ENCODE assay signal across 1 cellular context in genomic region chr19:31214086-31214485, GRCh38.
TF ChIP-seq lines count a peak whose summit lies in the region.

No MANE protein-coding gene starts in this region.

TF ChIP-seq in HepG2, 621 proteins besides CTCF, POLR2A, EP300 and RAD21 (continued from another document):
- no peak for TF ChIP-seq PHF21A (CRISPR knock-in tag; IDR thresholded peaks at IDR 0.05)
- TF ChIP-seq ZMYM4 (CRISPR knock-in tag; IDR thresholded peaks at IDR 0.05), result no peak
- no peak for TF ChIP-seq NCOR1 (IDR thresholded peaks at IDR 0.05; ENCODE audit: borderline replicate concordance, low read length)
- TF ChIP-seq PLSCR1 (CRISPR knock-in tag; IDR thresholded peaks at IDR 0.05; ENCODE audit: borderline replicate concordance), result no peak
- no peak for TF ChIP-seq ZNF18 (CRISPR knock-in tag; IDR thresholded peaks at IDR 0.05; ENCODE audit: insufficient replicate concordance)
- no peak for TF ChIP-seq ZNF354B (CRISPR knock-in tag; IDR thresholded peaks at IDR 0.05)
- TF ChIP-seq NONO (IDR thresholded peaks at IDR 0.05), result no peak
- no peak for TF ChIP-seq NONO (CRISPR knock-in tag; conservative IDR thresholded peaks at IDR 0.05)
- TF ChIP-seq BCL6 (CRISPR knock-in tag; IDR thresholded peaks at IDR 0.05), result no peak
- no peak for TF ChIP-seq SPEN (CRISPR knock-in tag; IDR thresholded peaks at IDR 0.05; ENCODE audit: low read depth)
- no peak for TF ChIP-seq MAFK (conservative IDR thresholded peaks at IDR 0.05 in 1 of 2, IDR thresholded peaks at IDR 0.05 in 1 of 2; ENCODE audit: low read length in 2 of 2)
